15 cellular contexts compared by ENCODE assay signal in genomic region chr1:214106375-214106774, GRCh38.
"Had no signal": no experiment of that assay in that cellular context is flagged by ENCODE, and none has a peak within 500 bp of the region (broad histone marks: within the 10 kb centered on the region; RNA-seq: fewer than 3 reads in every experiment).

No MANE protein-coding gene starts in this region.

- DNase-seq: activated CD4-positive, alpha-beta T cell treated with anti-CD3 and anti-CD28 coated beads, Interleukin-2, amount 50 U/mL, for 48 hours; activated gamma-delta T cell; effector memory CD8-positive, alpha-beta T cell; esophagus squamous epithelium; foreskin keratinocyte; kidney glomerular epithelial cell; lower lobe of right lung; natural killer cell; pancreas; stimulated activated naive B cell treated with anti-CD40 and anti-IgM and Interleukin-4, amounts not matched to agents 10 μg/mL and 1 μg/mL and 100 μg/mL, for 72 hours; SW 1271; thyroid gland; WERI-Rb-1 had no signal

- H3K4me1 ChIP-seq: esophagus squamous epithelium, lower lobe of right lung, pancreas had no signal

- H3K27ac ChIP-seq: esophagus squamous epithelium, foreskin keratinocyte, lower lobe of right lung, WERI-Rb-1 had no signal

- H3K9me3 ChIP-seq: esophagus squamous epithelium, pancreas, thyroid gland had no signal

- H3K27me3 ChIP-seq: foreskin keratinocyte, pancreas, thyroid gland had no signal

- ATAC-seq: activated naive CD4-positive, alpha-beta T cell treated with anti-CD3 and anti-CD28 coated beads, Interleukin-2, amount 50 U/mL, for 72 hours; effector memory CD8-positive, alpha-beta T cell; foreskin keratinocyte; natural killer cell; sciatic nerve; stimulated activated naive B cell treated with anti-CD40 and anti-IgM and Interleukin-4, amounts not matched to agents 10 μg/mL and 1 μg/mL and 100 μg/mL, for 72 hours had no signal

- H3K36me3 ChIP-seq: esophagus squamous epithelium, lower lobe of right lung, pancreas, thyroid gland, WERI-Rb-1 had no signal

- H3K4me3 ChIP-seq: esophagus squamous epithelium, lower lobe of right lung, thyroid gland had no signal
